Comparison of ENCODE assay signal across 19 cellular contexts in genomic region chr9:114196117-114196516, GRCh38.
"Had no signal": no experiment of that assay in that cellular context is flagged by ENCODE, and none has a peak within 500 bp of the region (broad histone marks: within the 10 kb centered on the region; RNA-seq: fewer than 3 reads in every experiment).

No MANE protein-coding gene starts in this region.

- H3K9me3 ChIP-seq: SK-N-SH had no signal

- H3K27ac ChIP-seq: KMS-11 had no signal

- DNase-seq: Kasumi-1, MM.1S, NCI-H1092 treated with DMSO at 0.1 percent for 48 hours, NCI-H1436, NCI-H187, NCI-H2029, NCI-H2081 treated with DMSO at 0.1 percent for 48 hours, NCI-H2171, NCI-H226, NCI-H446, NCI-H510A, NCI-H69, NCI-H774, RPMI8226, SHP77, SK-N-SH, SW 1271 had no signal

- H3K4me3 ChIP-seq: K562 had no signal

- ATAC-seq: K562 had no signal

- H3K4me2 ChIP-seq: KMS-11, SK-N-SH had no signal
